In the genomic region with DNA sequence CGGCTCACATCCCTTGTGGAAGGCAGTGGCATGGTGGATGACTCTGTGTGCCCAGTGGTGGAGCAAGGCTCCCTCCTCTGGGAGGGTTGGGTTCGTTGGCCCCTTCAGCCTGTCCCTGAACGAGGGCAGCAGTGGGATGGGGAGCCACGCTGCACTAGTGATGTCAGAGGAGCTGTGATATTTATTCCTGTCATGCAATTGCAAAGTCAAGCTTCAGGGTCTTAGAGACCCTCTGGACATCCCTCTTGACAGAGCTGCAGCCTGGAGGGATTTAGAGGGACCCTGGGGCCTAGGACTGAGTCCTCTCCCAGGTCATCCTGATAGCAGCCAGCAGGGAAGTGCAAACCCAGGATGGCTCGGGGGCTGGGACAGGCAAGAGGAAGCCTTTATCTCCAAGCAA, we compare ENCODE assay signal across 29 cellular contexts.
"Had no signal": no experiment of that assay in that cellular context is flagged by ENCODE, and none has a peak within 500 bp of the region (broad histone marks: within the 10 kb centered on the region; RNA-seq: fewer than 3 reads in every experiment).

No MANE protein-coding gene starts in this region.

- H3K27ac ChIP-seq: adrenal gland, body of pancreas, colonic mucosa, dorsolateral prefrontal cortex, gastroesophageal sphincter, hepatocyte, neural progenitor cell, spleen, testis, transverse colon, WERI-Rb-1 had no signal

- H3K36me3 Mint-ChIP-seq: memory B cell; naive thymus-derived CD8-positive, alpha-beta T cell had no signal

- H3K4me1 ChIP-seq: adrenal gland, body of pancreas, colonic mucosa, gastroesophageal sphincter, spleen, testis, transverse colon had no signal

- H3K4me3 ChIP-seq: adrenal gland, body of pancreas, colonic mucosa, dorsolateral prefrontal cortex, gastroesophageal sphincter, hepatocyte, neural progenitor cell, spleen, testis, transverse colon had no signal

- H3K9me3 ChIP-seq: adrenal gland, body of pancreas, colonic mucosa, gastroesophageal sphincter, SK-N-SH, spleen, testis, transverse colon had no signal

- H3K9ac ChIP-seq: neural progenitor cell, SK-N-SH had no signal

- H3K9me3 Mint-ChIP-seq: activated T-cell treated with anti-CD3 and anti-CD28 coated beads, Interleukin-2, amount 50 U/mL, for 72 hours; memory B cell; naive thymus-derived CD8-positive, alpha-beta T cell; neural progenitor cell; T-helper 1 cell treated with Interleukin-12 subunit alpha and Interleukin-12 subunit beta and Interleukin-4 antibody, amounts not matched to agents 30 μg/mL and 1 μg/mL, for 36 hours had no signal

- H3K4me3 Mint-ChIP-seq: memory B cell; naive thymus-derived CD8-positive, alpha-beta T cell; neural progenitor cell; T-helper 1 cell treated with Interleukin-12 subunit alpha and Interleukin-12 subunit beta and Interleukin-4 antibody, amounts not matched to agents 30 μg/mL and 1 μg/mL, for 36 hours had no signal

- H3K4me1 Mint-ChIP-seq: memory B cell; naive thymus-derived CD8-positive, alpha-beta T cell had no signal

- H3K27ac Mint-ChIP-seq: activated T-cell treated with anti-CD3 and anti-CD28 coated beads, Interleukin-2, amount 50 U/mL, for 72 hours; memory B cell; neural progenitor cell; T-helper 1 cell treated with Interleukin-12 subunit alpha and Interleukin-12 subunit beta and Interleukin-4 antibody, amounts not matched to agents 30 μg/mL and 1 μg/mL, for 36 hours had no signal

- DNase-seq: activated CD4-positive, alpha-beta T cell treated with anti-CD3 and anti-CD28 coated beads, Interleukin-2, amount 50 U/mL, for 1 hour; activated CD4-positive, CD25-positive, alpha-beta regulatory T cell treated with anti-CD3 and anti-CD28 coated beads, Interleukin-2, amount 50 U/mL, for 72 hours; activated gamma-delta T cell; activated naive CD4-positive, alpha-beta T cell treated with anti-CD3 and anti-CD28 coated beads, Interleukin-2, amount 50 U/mL, for 16 hours; activated T-cell treated with anti-CD3 and anti-CD28 coated beads, Interleukin-2, amount 50 U/mL, for 72 hours; aorta; body of pancreas; colonic mucosa; dorsolateral prefrontal cortex; effector memory CD4-positive, alpha-beta T cell; erythroblast; left cardiac atrium; naive thymus-derived CD8-positive, alpha-beta T cell; occipital lobe; right cardiac atrium; SK-N-SH; spleen; stimulated activated naive CD4-positive, alpha-beta T cell; SW 1271; T-helper 9 cell; testis; transverse colon; WERI-Rb-1 had no signal

- H3K27me3 ChIP-seq: adrenal gland, body of pancreas, colonic mucosa, dorsolateral prefrontal cortex, gastroesophageal sphincter, hepatocyte, neural progenitor cell, testis, transverse colon had no signal

- H3K36me3 ChIP-seq: adrenal gland, colonic mucosa, gastroesophageal sphincter, neural progenitor cell, spleen, transverse colon, WERI-Rb-1 had no signal
